Comparison of ENCODE assay signal across 29 cellular contexts in the genomic region with DNA sequence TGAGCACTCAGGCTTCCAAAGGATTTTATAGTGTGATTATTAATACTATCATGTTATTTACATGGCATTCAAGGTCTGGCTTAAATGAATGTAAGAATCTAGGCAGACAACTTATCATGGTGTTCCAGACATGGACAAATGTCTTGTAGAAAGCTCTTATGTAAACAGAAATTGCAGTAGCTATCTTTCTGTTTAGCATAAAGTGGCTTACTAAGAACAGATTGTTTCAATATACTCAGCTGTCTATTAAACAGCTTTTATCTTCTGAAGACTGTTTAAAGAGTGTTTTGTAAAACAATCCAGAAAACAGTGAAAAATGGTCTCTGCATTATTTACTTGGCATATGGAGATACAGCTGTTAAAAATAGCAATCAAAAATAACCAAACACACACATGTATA.
"Had no signal": no experiment of that assay in that cellular context is flagged by ENCODE, and none has a peak within 500 bp of the region (broad histone marks: within the 10 kb centered on the region; RNA-seq: fewer than 3 reads in every experiment).

No MANE protein-coding gene starts in this region.

- FAIRE-seq: colon, endothelial cell of umbilical vein had no signal

- DNase-seq: activated CD4-positive, alpha-beta memory T cell treated with anti-CD3 and anti-CD28 coated beads for 36 hours; activated CD4-positive, alpha-beta T cell treated with anti-CD3 and anti-CD28 coated beads for 36 hours; activated CD4-positive, alpha-beta T cell treated with anti-CD3 and anti-CD28 coated beads, Interleukin-2, amount 10 ng/mL, durations not matched to agents 24 days and 14 days; activated CD4-positive, CD25-positive, alpha-beta regulatory T cell; activated CD4-positive, CD25-positive, alpha-beta regulatory T cell treated with anti-CD3 and anti-CD28 coated beads, Interleukin-2, amount 50 U/mL, for 72 hours; activated CD8-positive, alpha-beta memory T cell treated with anti-CD3 and anti-CD28 coated beads, Interleukin-2, amount 10 ng/mL, durations not matched to agents 7 days and 5 days; activated CD8-positive, alpha-beta memory T cell treated with anti-CD3 and anti-CD28 coated beads, Interleukin-2, amount 50 U/mL, for 4 hours; activated CD8-positive, alpha-beta T cell treated with anti-CD3 and anti-CD28 coated beads, Interleukin-2, amount 10 ng/mL, durations not matched to agents 7 days and 5 days; activated effector memory CD4-positive, alpha-beta T cell treated with anti-CD3 and anti-CD28 coated beads, Interleukin-2, amount 50 U/mL, for 16 hours; activated naive CD4-positive, alpha-beta T cell treated with anti-CD3 and anti-CD28 coated beads for 36 hours; activated naive CD8-positive, alpha-beta T cell treated with anti-CD3 and anti-CD28 coated beads for 36 hours; activated naive CD8-positive, alpha-beta T cell treated with anti-CD3 and anti-CD28 coated beads, Interleukin-2, amount 50 U/mL, for 24 hours; activated T-cell treated with anti-CD3 and anti-CD28 coated beads, Interleukin-2, amount 50 U/mL, for 1 hour; activated T-cell treated with anti-CD3 and anti-CD28 coated beads, Interleukin-2, amount 50 U/mL, for 48 hours; adrenal gland; amygdala; aorta; body of pancreas; caudate nucleus; cortex of kidney; dermis blood vessel endothelial cell; effector CD4-positive, alpha-beta T cell; effector memory CD8-positive, alpha-beta T cell; esophagus squamous epithelium; foreskin melanocyte; heart right ventricle had no signal

- ATAC-seq: activated CD4-positive, alpha-beta T cell treated with anti-CD3 and anti-CD28 coated beads for 36 hours; activated CD8-positive, alpha-beta memory T cell treated with anti-CD3 and anti-CD28 coated beads, Interleukin-2, amount 10 ng/mL, durations not matched to agents 7 days and 5 days; activated CD8-positive, alpha-beta T cell treated with anti-CD3 and anti-CD28 coated beads, Interleukin-2, amount 10 ng/mL, durations not matched to agents 7 days and 5 days; activated naive CD8-positive, alpha-beta T cell treated with anti-CD3 and anti-CD28 coated beads, Interleukin-2, amount 50 U/mL, for 24 hours; body of pancreas; effector memory CD8-positive, alpha-beta T cell; gastroesophageal sphincter; heart right ventricle had no signal
